29 cellular contexts compared by ENCODE assay signal in genomic region chr12:7608184-7608911, GRCh38. TPM values are rescaled to one million over a fixed set of nuclear protein-coding genes. Genes with fewer than 3 reads are reported as not detected.
"Had no signal": no experiment of that assay in that cellular context is flagged by ENCODE, and none has a peak within 500 bp of the region (broad histone marks: within the 10 kb centered on the region; RNA-seq: fewer than 3 reads in every experiment).

No MANE protein-coding gene starts in this region.

- H3K36me3 Mint-ChIP-seq: activated CD4-positive, alpha-beta memory T cell treated with anti-CD3 and anti-CD28 coated beads for 36 hours; activated naive CD4-positive, alpha-beta T cell treated with anti-CD3 and anti-CD28 coated beads, Interleukin-2, amount 10 ng/mL, durations not matched to agents 7 days and 5 days; memory B cell had no signal

- FAIRE-seq: colon had no signal

- DNase-seq: activated CD4-positive, alpha-beta memory T cell treated with anti-CD3 and anti-CD28 coated beads for 36 hours; activated CD4-positive, alpha-beta T cell treated with anti-CD3 and anti-CD28 coated beads for 48 hours; activated effector memory CD4-positive, alpha-beta T cell treated with anti-CD3 and anti-CD28 coated beads, Interleukin-2, amount 50 U/mL, for 16 hours; activated naive CD4-positive, alpha-beta T cell treated with anti-CD3 and anti-CD28 coated beads, Interleukin-2, amount 10 ng/mL, durations not matched to agents 7 days and 5 days; brain microvascular endothelial cell; dorsolateral prefrontal cortex; glutamatergic neuron; left ventricle myocardium inferior; nephron progenitor cell; nucleus accumbens; right cardiac atrium; stimulated activated CD4-positive, alpha-beta T cell treated with anti-CD3 and anti-CD28 coated beads, Interleukin-12 subunit alpha, Interleukin-12 subunit beta, amount 100 ng/mL, for 4 hours; stimulated activated CD4-positive, alpha-beta T cell treated with anti-CD3 and anti-CD28 coated beads, Interleukin-4, amount 100 ng/mL, for 4 hours; substantia nigra; thyroid gland had no signal

- H3K27ac ChIP-seq: ascending aorta, brain microvascular endothelial cell, dorsolateral prefrontal cortex, hepatocyte, left ventricle myocardium inferior, parathyroid adenoma, thyroid gland had no signal

- H3K4me1 Mint-ChIP-seq: central memory CD8-positive, alpha-beta T cell had no signal

- H3K36me3 ChIP-seq: ascending aorta, brain microvascular endothelial cell, left ventricle myocardium inferior, thyroid gland had no signal

- H3K4me3 Mint-ChIP-seq: activated CD4-positive, alpha-beta memory T cell treated with anti-CD3 and anti-CD28 coated beads for 36 hours; activated naive CD4-positive, alpha-beta T cell treated with anti-CD3 and anti-CD28 coated beads, Interleukin-2, amount 10 ng/mL, durations not matched to agents 7 days and 5 days; central memory CD8-positive, alpha-beta T cell; memory B cell; nephron progenitor cell; stimulated activated naive CD8-positive, alpha-beta T cell treated with anti-CD3 and anti-CD28 coated beads, Interleukin-15, Interleukin-2, amounts not matched to agents 100 ng/mL and 50 ng/mL, for 24 hours had no signal

- ATAC-seq: right cardiac atrium had no signal

- H3K9me3 Mint-ChIP-seq: activated CD4-positive, alpha-beta memory T cell treated with anti-CD3 and anti-CD28 coated beads for 36 hours; activated naive CD4-positive, alpha-beta T cell treated with anti-CD3 and anti-CD28 coated beads, Interleukin-2, amount 10 ng/mL, durations not matched to agents 7 days and 5 days; central memory CD8-positive, alpha-beta T cell; memory B cell; nephron progenitor cell; stimulated activated naive CD8-positive, alpha-beta T cell treated with anti-CD3 and anti-CD28 coated beads, Interleukin-15, Interleukin-2, amounts not matched to agents 100 ng/mL and 50 ng/mL, for 24 hours had no signal

- H3K27ac Mint-ChIP-seq: activated CD4-positive, alpha-beta memory T cell treated with anti-CD3 and anti-CD28 coated beads for 36 hours; activated naive CD4-positive, alpha-beta T cell treated with anti-CD3 and anti-CD28 coated beads, Interleukin-2, amount 10 ng/mL, durations not matched to agents 7 days and 5 days; memory B cell; nephron progenitor cell; stimulated activated naive CD8-positive, alpha-beta T cell treated with anti-CD3 and anti-CD28 coated beads, Interleukin-15, Interleukin-2, amounts not matched to agents 100 ng/mL and 50 ng/mL, for 24 hours had no signal

- H3K4me3 ChIP-seq: ascending aorta, dorsolateral prefrontal cortex, hepatocyte, left ventricle myocardium inferior, thyroid gland had no signal

- H3K4me1 ChIP-seq: ascending aorta, left ventricle myocardium inferior, parathyroid adenoma, thyroid gland had no signal

- H3K9me3 ChIP-seq: ascending aorta, left ventricle myocardium inferior, thyroid gland had no signal

RNA-seq across cellular contexts. Expression of gene APOBEC1, which starts 57.4 kb away (rescaled TPM):
- total RNA-seq: activated CD4-positive, alpha-beta memory T cell treated with anti-CD3 and anti-CD28 coated beads for 36 hours; ascending aorta; dorsolateral prefrontal cortex; fibroblast of villous mesenchyme; left ventricle myocardium inferior; mononuclear cell; myocyte; pulmonary artery endothelial cell; right cardiac atrium; T-helper 2 cell treated with Interferon-gamma antibody and Interleukin-4, amounts not matched to agents 100 ng/mL and 5 ng/mL, for 36 hours; thyroid gland; ureter had no signal
- polyA plus RNA-seq: adipose tissue, right cardiac atrium had no signal
